20 cellular contexts compared by ENCODE assay signal in the genomic region with DNA sequence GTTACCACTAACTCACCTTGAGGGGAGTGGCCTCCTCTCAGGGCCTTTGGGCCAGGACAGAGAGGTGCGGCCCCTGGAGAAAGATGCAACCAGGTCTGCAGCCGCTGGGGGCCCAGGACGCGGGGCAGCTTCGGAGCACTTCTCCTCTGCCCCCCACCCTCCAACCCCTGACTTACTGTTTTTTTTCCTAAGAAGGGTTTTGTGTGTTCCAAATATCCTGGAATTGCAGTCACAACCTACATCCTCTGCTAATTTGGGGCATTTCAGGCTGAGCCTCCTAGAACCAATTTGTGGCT. TPM values are rescaled to one million over a fixed set of nuclear protein-coding genes. Genes with fewer than 3 reads are reported as not detected.
A peak's percentile ranks its signal among the peaks of the same experiment; 100 is the strongest.
DNase-seq lines count a peak whose midpoint lies in the region; ATAC-seq and TF ChIP-seq lines count a peak whose summit lies in the region.
"Had no signal": no experiment of that assay in that cellular context is flagged by ENCODE, and none has a peak within 500 bp of the region (broad histone marks: within the 10 kb centered on the region; RNA-seq: fewer than 3 reads in every experiment).

No MANE protein-coding gene starts in this region.

- no peak overlapping the region for H3K4me2 ChIP-seq in SK-N-SH

- H3K36me3 ChIP-seq in SK-N-SH (replicated peaks in 1 of 2; ENCODE audit: control insufficient read depth in 1 of 2, insufficient read depth in 2 of 2, low read length in 1 of 2) (no peaks in the 10 kb centered on the region), H7 (replicated peaks; ENCODE audit: control insufficient read depth, insufficient read depth, low read length) (no peaks in the 10 kb centered on the region), lung (ENCODE audit: control insufficient read depth in 2 of 2, insufficient read depth in 2 of 2, low read length in 2 of 2) (no peaks in the 10 kb centered on the region)

- H3K9me3 Mint-ChIP-seq in activated T-helper 17 cell treated with anti-CD3 and anti-CD28 coated beads, Interleukin-2, amount 50 U/mL, for 72 hours = no peaks in the 10 kb centered on the region
- H3K9me3 Mint-ChIP-seq: CD8-positive, alpha-beta T cell had no signal

- WGBS in SK-N-SH (ENCODE audit: low lambda C conversion rate) = 82% methylated on average over 5 of the region's 5 CpGs
- 11 to 12% methylated on average over 5 of the region's 5 CpGs for WGBS in lung, 2 donors

- H3K4me1 Mint-ChIP-seq in activated T-helper 17 cell treated with anti-CD3 and anti-CD28 coated beads, Interleukin-2, amount 50 U/mL, for 72 hours = peaks cover 10% of the 10 kb centered on the region

- peak; percentile 10 for DNase-seq in SK-N-SH
- peak; percentile 76 for DNase-seq in H7
- peak; percentile 21 for DNase-seq in lung (ENCODE audit: low spot score)
- no peak for DNase-seq in H4 (ENCODE audit: low spot score)
- DNase-seq in NCI-H146 (lab: John Stamatoyannopoulos, UW) = no peak
- DNase-seq: CD8-positive, alpha-beta T cell; DMS79; NCI-H1105 treated with DMSO at 0.1 percent for 48 hours; NCI-H187 treated with DMSO at 0.1 percent for 48 hours; NCI-H2171; NCI-H446; NCI-H69; RPMI8226; SIG-M5 had no signal

- H3K9me2 ChIP-seq in SK-N-SH = no peaks in the 10 kb centered on the region

- TF ChIP-seq CTCF in SK-N-SH (IDR thresholded peaks at IDR 0.05) (no peak), lung (IDR thresholded peaks at IDR 0.05; ENCODE audit: control extremely low read depth, extremely low read depth) (no peak)

- TF ChIP-seq RAD21 in SK-N-SH (IDR thresholded peaks at IDR 0.05; ENCODE audit: low read length) = no peak

- peaks cover 5% of the 10 kb centered on the region for H3K36me3 Mint-ChIP-seq in activated T-helper 17 cell treated with anti-CD3 and anti-CD28 coated beads, Interleukin-2, amount 50 U/mL, for 72 hours (ENCODE audit: low read depth)
- H3K36me3 Mint-ChIP-seq: CD8-positive, alpha-beta T cell had no signal

- peaks cover 84% of the 10 kb centered on the region for H3K27me3 ChIP-seq in SK-N-SH (ENCODE audit: insufficient read depth)
- H3K27me3 ChIP-seq in H7 (ENCODE audit: control insufficient read depth, insufficient read depth, low read length) = peaks cover 72% of the 10 kb centered on the region
- peaks cover 11% of the 10 kb centered on the region for H3K27me3 ChIP-seq in lung (ENCODE audit: control insufficient read depth, insufficient read depth)

- H3K27ac ChIP-seq in SK-N-SH (ENCODE audit: low read depth in 2 of 2, low read length in 1 of 2) (no peak overlapping the region), lung (ENCODE audit: low read depth in 1 of 2, low read length in 1 of 2) (no peak overlapping the region)
- H3K27ac ChIP-seq: 22Rv1 had no signal

- no peak for TF ChIP-seq EP300 in SK-N-SH (IDR thresholded peaks at IDR 0.05; ENCODE audit: borderline replicate concordance in 1 of 2, low read depth in 1 of 2, low read length in 1 of 2)

- H3K9me3 ChIP-seq in SK-N-SH (no peaks in the 10 kb centered on the region), lung (ENCODE audit: control insufficient read depth in 2 of 2, insufficient read depth in 1 of 2, low read length in 1 of 2) (peaks cover 0 to 12% of the 10 kb centered on the region in 2 donors)

- H4K20me1 ChIP-seq in SK-N-SH (ENCODE audit: insufficient read depth) = no peaks in the 10 kb centered on the region

- H2AFZ ChIP-seq in SK-N-SH (ENCODE audit: low read depth) = no peak overlapping the region

- H3K27me3 Mint-ChIP-seq in activated T-helper 17 cell treated with anti-CD3 and anti-CD28 coated beads, Interleukin-2, amount 50 U/mL, for 72 hours = peaks cover 50% of the 10 kb centered on the region

- H3K4me1 ChIP-seq in SK-N-SH (ENCODE audit: control insufficient read depth in 1 of 2, insufficient read depth in 2 of 2, low read depth in 1 of 2, low read length in 1 of 2) (peaks cover 0 to 23% of the 10 kb centered on the region in 2 experiments; a peak in 1 of 4 replicates), lung (ENCODE audit: control insufficient read depth in 2 of 2, insufficient read depth in 2 of 2, low read length in 2 of 2) (peaks cover 0 to 28% of the 10 kb centered on the region in 2 donors)

- POLR2A ChIA-PET in SK-N-SH (lab: Yijun Ruan, JAX) = no interaction called here

- H3K9ac ChIP-seq in SK-N-SH = no peak overlapping the region

- no peak for ATAC-seq in SK-N-SH treated with all-trans-retinoic acid at 6 μM for 48 hours
- ATAC-seq in activated T-helper 17 cell treated with anti-CD3 and anti-CD28 coated beads, Interleukin-2, amount 50 U/mL, for 72 hours (replicated peaks) = no peak
- no peak for ATAC-seq in lung (ENCODE audit: insufficient read depth, low FRiP score)
- ATAC-seq in GM21515 (IDR thresholded peaks at IDR 0.05; ENCODE audit: unreplicated experiment) = no peak
- ATAC-seq: CD8-positive, alpha-beta T cell had no signal

- CTCF ChIA-PET in SK-N-SH (lab: Yijun Ruan, JAX) = interaction anchor here (1.0 to 2.8 kb wide), 2 partner anchors 131 to 401 kb away, joined by 4 to 11 read pairs; no protein-coding TSS in a partner anchor

- no peak overlapping the region for H3K27ac Mint-ChIP-seq in activated T-helper 17 cell treated with anti-CD3 and anti-CD28 coated beads, Interleukin-2, amount 50 U/mL, for 72 hours
- H3K27ac Mint-ChIP-seq: CD8-positive, alpha-beta T cell had no signal

- H3K79me2 ChIP-seq in SK-N-SH (ENCODE audit: insufficient read depth) = no peaks in the 10 kb centered on the region

- H3K4me3 Mint-ChIP-seq in activated T-helper 17 cell treated with anti-CD3 and anti-CD28 coated beads, Interleukin-2, amount 50 U/mL, for 72 hours = peak overlapping the region; percentile 88
- H3K4me3 Mint-ChIP-seq: CD8-positive, alpha-beta T cell had no signal

- H3K4me3 ChIP-seq in SK-N-SH (ENCODE audit: low read depth in 2 of 2, low read length in 1 of 2) (no peak overlapping the region), H7 (ENCODE audit: insufficient read depth, low read depth, low read length) (no peak overlapping the region), lung (no peak overlapping the region)

- H3F3A ChIP-seq in SK-N-SH (replicated peaks; ENCODE audit: insufficient read depth) = no peaks in the 10 kb centered on the region

TF ChIP-seq in SK-N-SH, 30 proteins besides CTCF, POLR2A, EP300 and RAD21 (continues in another document):
- TF ChIP-seq EZH2phosphoT487 (IDR thresholded peaks at IDR 0.05; ENCODE audit: borderline replicate concordance, low read depth) (no peak), RFX5 (IDR thresholded peaks at IDR 0.05; ENCODE audit: low read length) (no peak), RXRA (IDR thresholded peaks at IDR 0.05; ENCODE audit: borderline replicate concordance, low read depth) (no peak), RCOR1 (IDR thresholded peaks at IDR 0.05; ENCODE audit: low read length) (no peak), JUND (IDR thresholded peaks at IDR 0.05) (no peak), CHD2 (IDR thresholded peaks at IDR 0.05; ENCODE audit: low read length, partially characterized antibody) (no peak), SMC3 (IDR thresholded peaks at IDR 0.05; ENCODE audit: low read depth, low read length) (no peak), TEAD4 (IDR thresholded peaks at IDR 0.05; ENCODE audit: borderline replicate concordance, insufficient read depth) (no peak), TCF12 (IDR thresholded peaks at IDR 0.05) (no peak), FOSL2 (IDR thresholded peaks at IDR 0.05; ENCODE audit: borderline replicate concordance, low read depth) (no peak), GABPA (IDR thresholded peaks at IDR 0.05; ENCODE audit: low read depth) (no peak)
- TF ChIP-seq, protein P1, sequence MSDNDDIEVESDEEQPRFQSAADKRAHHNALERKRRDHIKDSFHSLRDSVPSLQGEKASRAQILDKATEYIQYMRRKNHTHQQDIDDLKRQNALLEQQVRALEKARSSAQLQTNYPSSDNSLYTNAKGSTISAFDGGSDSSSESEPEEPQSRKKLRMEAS (IDR thresholded peaks at IDR 0.05; ENCODE audit: low read depth) = no peak

TF ChIP-seq in SK-N-SH treated with all-trans-retinoic acid at 6 μM for 48 hours, 23 proteins besides CTCF, POLR2A, EP300 and RAD21 (continues in another document):
- TF ChIP-seq OSR1 (CRISPR knock-in tag; IDR thresholded peaks at IDR 0.05) (no peak), ESRRG (CRISPR knock-in tag; IDR thresholded peaks at IDR 0.05) (no peak), ZNF565 (CRISPR knock-in tag; conservative IDR thresholded peaks at IDR 0.05; ENCODE audit: low read depth) (no peak), ARNTL (CRISPR knock-in tag; IDR thresholded peaks at IDR 0.05; ENCODE audit: borderline replicate concordance, low read depth) (no peak), TCF4 (CRISPR knock-in tag; IDR thresholded peaks at IDR 0.05; ENCODE audit: borderline replicate concordance) (no peak), TOX (CRISPR knock-in tag; IDR thresholded peaks at IDR 0.05; ENCODE audit: borderline replicate concordance) (no peak), GLIS3 (CRISPR knock-in tag; IDR thresholded peaks at IDR 0.05) (no peak), ISL1 (CRISPR knock-in tag; IDR thresholded peaks at IDR 0.05) (no peak)
- TF ChIP-seq, protein P2, sequence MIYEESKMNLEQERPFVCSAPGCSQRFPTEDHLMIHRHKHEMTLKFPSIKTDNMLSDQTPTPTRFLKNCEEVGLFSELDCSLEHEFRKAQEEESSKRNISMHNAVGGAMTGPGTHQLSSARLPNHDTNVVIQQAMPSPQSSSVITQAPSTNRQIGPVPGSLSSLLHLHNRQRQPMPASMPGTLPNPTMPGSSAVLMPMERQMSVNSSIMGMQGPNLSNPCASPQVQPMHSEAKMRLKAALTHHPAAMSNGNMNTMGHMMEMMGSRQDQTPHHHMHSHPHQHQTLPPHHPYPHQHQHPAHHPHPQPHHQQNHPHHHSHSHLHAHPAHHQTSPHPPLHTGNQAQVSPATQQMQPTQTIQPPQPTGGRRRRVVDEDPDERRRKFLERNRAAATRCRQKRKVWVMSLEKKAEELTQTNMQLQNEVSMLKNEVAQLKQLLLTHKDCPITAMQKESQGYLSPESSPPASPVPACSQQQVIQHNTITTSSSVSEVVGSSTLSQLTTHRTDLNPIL (CRISPR knock-in tag; IDR thresholded peaks at IDR 0.05; ENCODE audit: low read depth) = no peak

RNA-seq across cellular contexts. Expression of a gene that starts 1.7 kb away (rescaled TPM):
- polyA plus RNA-seq in SK-N-SH (2012; rRNA removed) (not detected in 2 replicates), lung (under 1 TPM in 1 of 2 donors, not detected in 1; 0.03 TPM)
- polyA plus RNA-seq in SK-N-SH (2012; cell fraction: cytosol; rRNA removed) = not detected in 2 replicates
- polyA plus RNA-seq in SK-N-SH (2012; cell fraction: nucleus; rRNA removed) = not detected in 2 replicates
- 3.7 and 5.4 TPM in 2 replicates for total RNA-seq in H7 (2014; rRNA removed; shearing (Covaris generic))
- not detected for total RNA-seq in activated T-helper 17 cell treated with anti-CD3 and anti-CD28 coated beads, Interleukin-2, amount 50 U/mL, for 72 hours
- not detected for total RNA-seq in lung
- total RNA-seq in H4 (2014; rRNA removed; shearing (Covaris generic)) = not detected in 2 replicates
- total RNA-seq: CD8-positive, alpha-beta T cell had no signal
- polyA plus RNA-seq: AG04450, BJ had no signal

RNA-seq across cellular contexts. Expression of a gene that starts 21.5 kb away (rescaled TPM):
- polyA plus RNA-seq in SK-N-SH (2012; rRNA removed) (3.9 and 5.5 TPM in 2 replicates), lung (1 to 10 TPM; 4.1 to 8.8 TPM)
- 4.6 and 5.3 TPM in 2 replicates for polyA plus RNA-seq in SK-N-SH (2012; cell fraction: cytosol; rRNA removed)
- polyA plus RNA-seq in SK-N-SH (2012; cell fraction: nucleus; rRNA removed) = 11.3 and 13.8 TPM in 2 replicates
- total RNA-seq in H7 (2014; rRNA removed; shearing (Covaris generic)) = 18.0 and 39.6 TPM in 2 replicates
- total RNA-seq in activated T-helper 17 cell treated with anti-CD3 and anti-CD28 coated beads, Interleukin-2, amount 50 U/mL, for 72 hours = 10 to 100 TPM in 1 of 2 donors, 1 to 10 TPM in 1; 9.7 to 10.5 TPM
- total RNA-seq in lung = 10 to 100 TPM in 1 of 2 donors, 1 to 10 TPM in 1; 9.4 to 22.5 TPM
- total RNA-seq in H4 (2014; rRNA removed; shearing (Covaris generic)) = 10.5 and 11.1 TPM in 2 replicates

Comparison
In these comparisons a context has a peak if more than half of its experiments do, and no peak if none do; other contexts are left out.
1. DNase-seq: peak in SK-N-SH (single experiment), H7 (single experiment) and lung (single experiment); none in H4 (single experiment) and NCI-H146 (single experiment).